In the genomic region with DNA sequence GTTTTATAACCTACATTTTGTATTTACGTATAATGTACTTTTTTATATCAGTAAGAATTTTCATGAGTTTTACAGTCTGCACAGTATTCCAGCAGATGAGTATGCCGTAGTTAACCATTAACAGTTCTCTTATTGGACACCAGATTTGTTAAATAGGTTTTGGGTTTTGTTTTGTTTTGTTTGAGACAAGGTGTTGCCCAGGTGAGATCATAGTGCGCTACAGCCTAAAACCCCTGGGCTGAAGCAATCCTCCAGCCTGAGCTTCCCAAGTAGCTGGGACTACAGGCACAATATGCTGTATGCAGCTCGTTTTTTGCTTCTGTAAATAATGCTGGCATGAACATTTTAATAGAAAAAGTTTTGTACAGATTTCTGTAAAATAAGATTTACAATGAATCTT, we compare ENCODE assay signal across 8 cellular contexts.
DNase-seq lines count a peak whose midpoint lies in the region; ATAC-seq and TF ChIP-seq lines count a peak whose summit lies in the region.

No MANE protein-coding gene starts in this region.

- H3K27me3 ChIP-seq in HCT116 (ENCODE audit: insufficient read depth, low read length) (no peaks in the 10 kb centered on the region), neutrophil (no peaks in the 10 kb centered on the region)

- RAD21 ChIA-PET in HCT116 (lab: Charles Lee; ENCODE audit: low non-redundant PET in 1 of 2, low total read pairs in 2 of 2, uncharacterized antibody in 2 of 2, unreplicated experiment in 2 of 2): no interaction called here

- no peaks in the 10 kb centered on the region for H3K9me3 ChIP-seq in HCT116 (ENCODE audit: control insufficient read depth in 1 of 2, insufficient read depth in 1 of 2, low read depth in 1 of 2, low read length in 2 of 2)
- no peaks in the 10 kb centered on the region for H3K9me3 ChIP-seq in neutrophil

- H2AFZ ChIP-seq in HCT116 (ENCODE audit: low read depth, low read length, poor library complexity, severe bottlenecking): peak overlapping the region; percentile 77

- no peak for TF ChIP-seq RAD21 in HCT116 (IDR thresholded peaks at IDR 0.05; ENCODE audit: low read depth)

- no peak for TF ChIP-seq POLR2A in HCT116 (IDR thresholded peaks at IDR 0.05; ENCODE audit: borderline replicate concordance, extremely low read depth, insufficient read depth, insufficient read length)
- TF ChIP-seq POLR2A in GM18505 (IDR thresholded peaks at IDR 0.05; ENCODE audit: borderline replicate concordance, extremely low read depth, insufficient read depth, insufficient read length): no peak

- peaks cover 3% of the 10 kb centered on the region; the same call in 1 of the 2 replicates for H3K79me2 ChIP-seq in HCT116 (ENCODE audit: insufficient read depth, low read length)

- TF ChIP-seq CTCF in HCT116 (IDR thresholded peaks at IDR 0.05 in 2 of 3, conservative IDR thresholded peaks at IDR 0.05 in 1 of 3; ENCODE audit: borderline replicate concordance in 1 of 3, insufficient read depth in 1 of 3, low read depth in 2 of 3, low read length in 2 of 3): no peak
- TF ChIP-seq CTCF in neutrophil (IDR thresholded peaks at IDR 0.05): no peak

- POLR2A ChIA-PET in HCT116 (lab: Charles Lee): interaction anchor here (0.9 to 4.3 kb wide), 4 partner anchors 9 to 90 kb away, joined by 3 to 31 read pairs (median 4); partner anchors contain the start of gene CHD2

- no peak overlapping the region for H3K4me3 ChIP-seq in HCT116 (replicated peaks in 1 of 2; ENCODE audit: low read depth in 1 of 2, low read length in 2 of 2)
- no peak overlapping the region for H3K4me3 ChIP-seq in neutrophil (ENCODE audit: low read depth in 1 of 2, low read length in 1 of 2)

- CTCF ChIA-PET in HCT116 (lab: Charles Lee): interaction anchor here (1.0 to 3.2 kb wide), 2 partner anchors 9 to 14 kb away, joined by 4 to 11 read pairs; no protein-coding TSS in a partner anchor

- DNase-seq in HCT116 (ENCODE audit: low read depth, low spot score) (no peak), NCI-H2227 (lab: John Stamatoyannopoulos, UW; ENCODE audit: unreplicated experiment) (peak; percentile 11), GM19238 (ENCODE audit: insufficient read length, low spot score) (no peak), RKO (ENCODE audit: low spot score) (no peak), retina (no peak)

- H3K4me1 ChIP-seq in HCT116 (ENCODE audit: control insufficient read depth in 1 of 2, insufficient read depth in 2 of 2, low read length in 2 of 2): peaks cover 31 to 47% of the 10 kb centered on the region in 2 experiments; a peak in 3 of 4 replicates
- peaks cover 31 to 40% of the 10 kb centered on the region in 2 experiments for H3K4me1 ChIP-seq in neutrophil (ENCODE audit: control insufficient read depth in 1 of 2, insufficient read depth in 1 of 2, low read depth in 1 of 2, low read length in 1 of 2)

- no peaks in the 10 kb centered on the region for H4K20me1 ChIP-seq in HCT116 (ENCODE audit: insufficient read depth)

- H3K9ac ChIP-seq in HCT116 (ENCODE audit: low read length): no peak overlapping the region

- ATAC-seq in HCT116 (no peak), GM18505 (IDR thresholded peaks at IDR 0.05; ENCODE audit: unreplicated experiment) (no peak)

- no peak overlapping the region for H3K4me2 ChIP-seq in HCT116 (ENCODE audit: low read length)

- intact Hi-C loops in HCT116 (cut with micrococcal nuclease): no loop called here

- no peaks in the 10 kb centered on the region for H3K9me2 ChIP-seq in HCT116 (ENCODE audit: insufficient read depth)

- no peaks in the 10 kb centered on the region for H3K36me3 ChIP-seq in HCT116 (ENCODE audit: control insufficient read depth in 1 of 2, insufficient read depth in 2 of 2, low read length in 2 of 2)
- no peaks in the 10 kb centered on the region for H3K36me3 ChIP-seq in neutrophil

- no TSS peak for BruUV-seq in HCT116 (replicated peaks; lab: Mats Ljungman, UMichigan)

- H3K27ac ChIP-seq in HCT116 (ENCODE audit: low read depth, low read length) (no peak overlapping the region), cingulate gyrus (ENCODE audit: low read depth, low read length) (peak overlapping the region; percentile 100), neutrophil (peak overlapping the region; percentile 99)

TF ChIP-seq in HCT116, 20 proteins besides CTCF, POLR2A, EP300 and RAD21:
- TF ChIP-seq EGR1 (IDR thresholded peaks at IDR 0.05; ENCODE audit: low read depth) (no peak), EZH2 (IDR thresholded peaks at IDR 0.05) (no peak), TCF7L2 (IDR thresholded peaks at IDR 0.05; ENCODE audit: borderline replicate concordance, extremely low read depth, insufficient read depth, insufficient read length) (no peak), ELF1 (IDR thresholded peaks at IDR 0.05; ENCODE audit: borderline replicate concordance, low read depth) (no peak), YY1 (IDR thresholded peaks at IDR 0.05; ENCODE audit: extremely low read depth, insufficient replicate concordance, low read depth, low read length) (no peak), ATF3 (IDR thresholded peaks at IDR 0.05) (no peak)
